Comparison of ENCODE assay signal across 19 cellular contexts in genomic region chr12:114220311-114220710, GRCh38.
"Had no signal": no experiment of that assay in that cellular context is flagged by ENCODE, and none has a peak within 500 bp of the region (broad histone marks: within the 10 kb centered on the region; RNA-seq: fewer than 3 reads in every experiment).

No MANE protein-coding gene starts in this region.

- H3K36me3 ChIP-seq: esophagus squamous epithelium, gastroesophageal sphincter, ovary, right atrium auricular region, sigmoid colon, suprapubic skin, tibial artery, upper lobe of left lung, uterus had no signal

- ATAC-seq: effector memory CD8-positive, alpha-beta T cell; gastroesophageal sphincter; naive thymus-derived CD4-positive, alpha-beta T cell had no signal

- H3K27ac Mint-ChIP-seq: dendritic cell treated with granulocyte-macrophage colony-stimulating factor and Interleukin-4, amounts not matched to agents 40 ng/mL and 50 ng/mL, for 4 days; effector memory CD8-positive, alpha-beta T cell; naive thymus-derived CD4-positive, alpha-beta T cell had no signal

- H3K27me3 Mint-ChIP-seq: dendritic cell treated with granulocyte-macrophage colony-stimulating factor and Interleukin-4, amounts not matched to agents 40 ng/mL and 50 ng/mL, for 4 days had no signal

- H3K36me3 Mint-ChIP-seq: naive thymus-derived CD4-positive, alpha-beta T cell had no signal

- H3K4me3 Mint-ChIP-seq: dendritic cell treated with granulocyte-macrophage colony-stimulating factor and Interleukin-4, amounts not matched to agents 40 ng/mL and 50 ng/mL, for 4 days; effector memory CD8-positive, alpha-beta T cell; naive thymus-derived CD4-positive, alpha-beta T cell had no signal

- H3K4me3 ChIP-seq: esophagus squamous epithelium, gastroesophageal sphincter, ovary, right atrium auricular region, sigmoid colon, skin epidermis, suprapubic skin, tibial artery, upper lobe of left lung, uterus had no signal

- H3K27me3 ChIP-seq: ovary, right atrium auricular region, upper lobe of left lung, uterus had no signal

- DNase-seq: effector memory CD8-positive, alpha-beta T cell; esophagus squamous epithelium; foreskin fibroblast; glutamatergic neuron; naive thymus-derived CD4-positive, alpha-beta T cell; nucleus accumbens; ovary; sigmoid colon; stimulated activated CD4-positive, alpha-beta T cell treated with anti-CD3 and anti-CD28 coated beads, Interleukin-2, amount 100 ng/mL, for 24 hours; stimulated activated CD4-positive, alpha-beta T cell treated with anti-CD3 and anti-CD28 coated beads, Interleukin-4, amount 100 ng/mL, for 4 hours; stimulated activated naive CD4-positive, alpha-beta T cell treated with Interleukin-2 at 50 U/mL for 16 hours; tibial artery; upper lobe of left lung; uterus had no signal

- H3K9me3 ChIP-seq: esophagus squamous epithelium, gastroesophageal sphincter, ovary, right atrium auricular region, sigmoid colon, suprapubic skin, tibial artery, upper lobe of left lung, uterus had no signal

- H3K4me1 ChIP-seq: esophagus squamous epithelium, gastroesophageal sphincter, sigmoid colon, suprapubic skin, tibial artery, upper lobe of left lung, uterus had no signal

- H3K27ac ChIP-seq: esophagus squamous epithelium, gastroesophageal sphincter, ovary, right atrium auricular region, sigmoid colon, skin epidermis, suprapubic skin, tibial artery, upper lobe of left lung, uterus had no signal
